In genomic region chr4:153040677-153041076, GRCh38 we compare ENCODE assay signal across 27 cellular contexts.
"Had no signal": no experiment of that assay in that cellular context is flagged by ENCODE, and none has a peak within 500 bp of the region (broad histone marks: within the 10 kb centered on the region; RNA-seq: fewer than 3 reads in every experiment).

No MANE protein-coding gene starts in this region.

- FAIRE-seq: colon, endometrium, endothelial cell of umbilical vein, frontal cortex had no signal

- H3K79me2 ChIP-seq: hepatocyte had no signal

- H3K27me3 ChIP-seq: colonic mucosa, dorsolateral prefrontal cortex, esophagus squamous epithelium, foreskin keratinocyte, gastroesophageal sphincter, heart left ventricle, hepatocyte had no signal

- H3K4me3 ChIP-seq: colonic mucosa, coronary artery, dorsolateral prefrontal cortex, esophagus squamous epithelium, gastrocnemius medialis, gastroesophageal sphincter, heart left ventricle, heart right ventricle, hepatocyte had no signal

- ATAC-seq: effector memory CD8-positive, alpha-beta T cell; esophagus mucosa; gastrocnemius medialis; gastroesophageal sphincter; heart left ventricle; heart right ventricle had no signal

- H3K4me1 ChIP-seq: colonic mucosa, esophagus squamous epithelium, gastrocnemius medialis, gastroesophageal sphincter, heart left ventricle, heart right ventricle had no signal

- H3K36me3 ChIP-seq: colonic mucosa, esophagus squamous epithelium, gastrocnemius medialis, gastroesophageal sphincter, heart left ventricle, heart right ventricle had no signal

- H3K4me2 ChIP-seq: hepatocyte had no signal

- DNase-seq: colonic mucosa; cortex of kidney; dermis blood vessel endothelial cell; dorsolateral prefrontal cortex; effector CD4-positive, alpha-beta T cell; effector CD8-positive, alpha-beta T cell; effector memory CD4-positive, alpha-beta T cell; effector memory CD8-positive, alpha-beta T cell; endodermal cell; erythroblast; esophagus squamous epithelium; foreskin fibroblast; foreskin keratinocyte; foreskin melanocyte; gastrocnemius medialis; glutamatergic neuron; heart left ventricle; heart right ventricle had no signal

- H3K9me3 ChIP-seq: colonic mucosa, esophagus squamous epithelium, gastrocnemius medialis had no signal

- H3K27ac ChIP-seq: colonic mucosa, coronary artery, dorsolateral prefrontal cortex, epithelial cell of prostate, esophagus squamous epithelium, foreskin keratinocyte, gastrocnemius medialis, gastroesophageal sphincter, heart left ventricle, heart right ventricle, hepatocyte had no signal

- H2AFZ ChIP-seq: hepatocyte had no signal
